ENCODE assay signal across 17 cellular contexts in genomic region chr17:63349478-63350000, GRCh38.
DNase-seq lines count a peak whose midpoint lies in the region; ATAC-seq and TF ChIP-seq lines count a peak whose summit lies in the region.
"Had no signal": no experiment of that assay in that cellular context is flagged by ENCODE, and none has a peak within 500 bp of the region (broad histone marks: within the 10 kb centered on the region; RNA-seq: fewer than 3 reads in every experiment).

No MANE protein-coding gene starts in this region.

- H3K27ac ChIP-seq in fibroblast of lung (ENCODE audit: insufficient read depth, low read length): peak overlapping the region; percentile 49

- TF ChIP-seq CTCF in AG10803 (conservative IDR thresholded peaks at IDR 0.05; ENCODE audit: low read length) (no peak), fibroblast of lung (conservative IDR thresholded peaks at IDR 0.05 in 1 of 2, IDR thresholded peaks at IDR 0.05 in 1 of 2; ENCODE audit: low read depth in 1 of 2, low read length in 2 of 2) (no peak), nephron (IDR thresholded peaks at IDR 0.05; ENCODE audit: unreplicated experiment in 3 of 3) (no peak), nephron progenitor cell (IDR thresholded peaks at IDR 0.05) (no peak)

- H2AFZ ChIP-seq in fibroblast of lung (ENCODE audit: low read length): no peak overlapping the region

- peaks cover 10% of the 10 kb centered on the region for H3K4me1 ChIP-seq in fibroblast of lung (ENCODE audit: control insufficient read depth, extremely low read depth, insufficient read depth, low read length)

- peaks cover 38% of the 10 kb centered on the region for H3K36me3 Mint-ChIP-seq in nephron (ENCODE audit: low read depth)
- peaks cover 5% of the 10 kb centered on the region for H3K36me3 Mint-ChIP-seq in nephron progenitor cell (ENCODE audit: low read depth)
- H3K36me3 Mint-ChIP-seq in activated naive CD8-positive, alpha-beta T cell treated with anti-CD3 and anti-CD28 coated beads for 36 hours: peaks cover 2% of the 10 kb centered on the region
- H3K36me3 Mint-ChIP-seq: naive B cell had no signal

- H3K4me1 Mint-ChIP-seq in nephron (peaks cover 37% of the 10 kb centered on the region), nephron progenitor cell (peaks cover 9% of the 10 kb centered on the region)
- H3K4me1 Mint-ChIP-seq in activated naive CD8-positive, alpha-beta T cell treated with anti-CD3 and anti-CD28 coated beads for 36 hours: peaks cover 4% of the 10 kb centered on the region
- H3K4me1 Mint-ChIP-seq: B cell, naive B cell had no signal

- H3K9me3 ChIP-seq in fibroblast of lung (ENCODE audit: control insufficient read depth, insufficient read depth, low read depth, low read length): no peaks in the 10 kb centered on the region

- no peaks in the 10 kb centered on the region for H3K79me2 ChIP-seq in fibroblast of lung (ENCODE audit: control insufficient read depth, insufficient read depth, low read length)

- H3K4me3 Mint-ChIP-seq in nephron (no peak overlapping the region), nephron progenitor cell (no peak overlapping the region)
- H3K4me3 Mint-ChIP-seq in activated naive CD8-positive, alpha-beta T cell treated with anti-CD3 and anti-CD28 coated beads for 36 hours: no peak overlapping the region
- H3K4me3 Mint-ChIP-seq: B cell, H9, naive B cell had no signal

- H3K27me3 ChIP-seq in fibroblast of lung (ENCODE audit: control insufficient read depth, insufficient read depth, low read length): no peaks in the 10 kb centered on the region

- no peak overlapping the region for H3K4me2 ChIP-seq in fibroblast of lung (ENCODE audit: extremely low read depth, insufficient read depth, low read length)

- peak overlapping the region; percentile 54 to 85 (median 74) for H3K27ac Mint-ChIP-seq in nephron
- no peak overlapping the region for H3K27ac Mint-ChIP-seq in nephron progenitor cell
- H3K27ac Mint-ChIP-seq in activated naive CD8-positive, alpha-beta T cell treated with anti-CD3 and anti-CD28 coated beads for 36 hours: no peak overlapping the region
- H3K27ac Mint-ChIP-seq: B cell, H9, naive B cell had no signal

- H4K20me1 ChIP-seq in fibroblast of lung (ENCODE audit: control insufficient read depth, extremely low read depth, insufficient read depth, low read length): no peaks in the 10 kb centered on the region

- H3K9ac ChIP-seq in fibroblast of lung (ENCODE audit: insufficient read depth, low read length): no peak overlapping the region

- no peaks in the 10 kb centered on the region for H3K36me3 ChIP-seq in fibroblast of lung (ENCODE audit: control insufficient read depth, insufficient read depth, low read length)

- no peak for ATAC-seq in HG03175 (IDR thresholded peaks at IDR 0.05; ENCODE audit: unreplicated experiment)

- H3K9me3 Mint-ChIP-seq in nephron: no peaks in the 10 kb centered on the region
- H3K9me3 Mint-ChIP-seq in nephron progenitor cell: no peaks in the 10 kb centered on the region
- H3K9me3 Mint-ChIP-seq in activated naive CD8-positive, alpha-beta T cell treated with anti-CD3 and anti-CD28 coated beads for 36 hours: no peaks in the 10 kb centered on the region
- H3K9me3 Mint-ChIP-seq: H9, naive B cell had no signal

- DNase-seq in AG10803 (ENCODE audit: low read depth) (peak; percentile 82), NCI-H69 (lab: John Stamatoyannopoulos, UW) (peak; percentile 4), fibroblast of lung (ENCODE audit: low read depth in 2 of 2) (peak; percentile 67 to 89), ecto neural progenitor cell (ENCODE audit: low spot score) (no peak), nephron progenitor cell (no peak)
- no peak for DNase-seq in activated naive CD8-positive, alpha-beta T cell treated with anti-CD3 and anti-CD28 coated beads for 36 hours
- DNase-seq: activated CD4-positive, alpha-beta T cell treated with anti-CD3 and anti-CD28 coated beads for 48 hours; effector CD4-positive, alpha-beta T cell; H9; MM.1S; naive B cell; NCI-H187 treated with DMSO at 0.1 percent for 48 hours; NCI-H510A; stimulated activated CD4-positive, alpha-beta T cell treated with anti-CD3 and anti-CD28 coated beads, Interleukin-2, amount 100 ng/mL, for 24 hours had no signal

- no peaks in the 10 kb centered on the region for H3K27me3 Mint-ChIP-seq in nephron (ENCODE audit: low read depth)
- no peaks in the 10 kb centered on the region for H3K27me3 Mint-ChIP-seq in nephron progenitor cell (ENCODE audit: low read depth, poor library complexity)
- no peaks in the 10 kb centered on the region for H3K27me3 Mint-ChIP-seq in activated naive CD8-positive, alpha-beta T cell treated with anti-CD3 and anti-CD28 coated beads for 36 hours
- H3K27me3 Mint-ChIP-seq: B cell, naive B cell had no signal

- H3K4me3 ChIP-seq in AG10803 (ENCODE audit: low read length) (no peak overlapping the region), fibroblast of lung (replicated peaks in 1 of 4; ENCODE audit: control extremely low read depth in 1 of 4, insufficient read depth in 1 of 4, low read depth in 3 of 4, low read length in 4 of 4) (no peak overlapping the region)

Comparison
In these comparisons a context has a peak if more than half of its experiments do, and no peak if none do; other contexts are left out.
1. DNase-seq: peak in AG10803 (single experiment), NCI-H69 (single experiment) and fibroblast of lung (2 of 2); none in ecto neural progenitor cell (single experiment), nephron progenitor cell (single experiment) and activated naive CD8-positive, alpha-beta T cell treated with anti-CD3 and anti-CD28 coated beads for 36 hours (single experiment).
2. H3K27ac Mint-ChIP-seq: peak in nephron (3 of 3); none in nephron progenitor cell (single experiment) and activated naive CD8-positive, alpha-beta T cell treated with anti-CD3 and anti-CD28 coated beads for 36 hours (single experiment).